12 cellular contexts compared by ENCODE assay signal in the genomic region with DNA sequence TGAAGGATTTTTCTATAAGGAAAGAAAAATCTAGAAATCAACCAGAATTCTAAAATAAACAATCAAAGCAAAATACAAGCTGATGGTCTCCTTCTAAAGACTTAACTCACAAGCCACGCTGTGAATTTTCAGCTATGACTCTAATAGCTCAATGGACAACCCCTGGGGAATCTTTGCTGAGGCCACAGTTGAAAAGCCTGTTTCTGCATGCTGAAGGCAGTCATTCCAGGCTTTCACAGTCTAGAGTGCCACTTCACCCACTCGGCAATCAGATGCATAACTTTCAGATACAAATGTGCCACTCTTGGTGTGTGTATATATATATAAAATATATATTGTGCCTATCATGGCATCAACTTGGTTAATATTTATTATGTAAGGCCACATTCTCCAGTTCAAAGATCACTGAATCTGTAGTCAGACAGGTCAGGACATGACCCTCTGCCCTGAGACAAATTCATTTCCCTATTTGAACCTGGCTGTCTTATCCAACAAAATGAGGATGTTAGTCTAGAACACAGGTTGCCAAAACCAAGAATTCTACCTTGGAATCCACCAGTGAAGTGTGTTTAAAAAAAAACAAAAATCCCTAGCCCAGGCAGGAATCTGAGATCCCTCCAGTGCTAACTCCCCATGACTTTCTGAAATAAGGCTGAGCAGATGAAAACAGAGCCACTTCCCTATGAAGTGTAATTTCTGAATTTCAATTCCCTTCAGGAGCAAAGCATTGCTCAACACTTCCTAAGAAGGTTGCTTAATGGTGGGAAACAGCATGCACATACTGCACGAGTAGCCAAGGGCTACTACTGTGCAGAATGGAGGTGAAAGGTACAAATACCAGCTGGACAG. TPM values are rescaled to one million over a fixed set of nuclear protein-coding genes. Genes with fewer than 3 reads are reported as not detected.
DNase-seq lines count a peak whose midpoint lies in the region; ATAC-seq, FAIRE-seq and TF ChIP-seq lines count a peak whose summit lies in the region.
"Had no signal": no experiment of that assay in that cellular context is flagged by ENCODE, and none has a peak within 500 bp of the region (broad histone marks: within the 10 kb centered on the region; RNA-seq: fewer than 3 reads in every experiment).

No MANE protein-coding gene starts in this region.

- no peaks in the 10 kb centered on the region for H3K27me3 Mint-ChIP-seq in naive thymus-derived CD8-positive, alpha-beta T cell

- no peak for TF ChIP-seq POLR2A in GM12878 (IDR thresholded peaks at IDR 0.05; ENCODE audit: low read depth, low read length)

- peaks cover 0 to 5% of the 10 kb centered on the region in 2 experiments; a peak in 1 of 4 replicates for H3K36me3 ChIP-seq in GM12878 (ENCODE audit: control insufficient read depth in 2 of 2, insufficient read depth in 2 of 2, low read length in 1 of 2)

- peak overlapping the region; percentile 62 for H3K27ac ChIP-seq in GM12878 (ENCODE audit: control insufficient read depth, insufficient read depth)

- no peaks in the 10 kb centered on the region for H3K9me3 ChIP-seq in GM12878 (replicated peaks; ENCODE audit: control insufficient read depth, insufficient read depth, low read length)

- TF ChIP-seq RAD21 in GM12878 (IDR thresholded peaks at IDR 0.05; ENCODE audit: insufficient read depth, low read depth, low read length), result no peak

- H3K4me3 Mint-ChIP-seq in naive thymus-derived CD8-positive, alpha-beta T cell, result no peak overlapping the region

- in situ Hi-C loops in GM12878 (cut with MboI), result no loop called here

- CTCF ChIA-PET in GM12878 (lab: Yijun Ruan, JAX), result interaction anchor here (0.8 to 7.3 kb wide), 12 partner anchors 9 to 309 kb away, joined by 3 to 92 read pairs (median 4); a partner anchor contains a TSS

- POLR2A ChIA-PET in GM12878 (lab: Charles Lee), result interaction anchor here (0.5 to 1.7 kb wide), 4 partner anchors 9 to 363 kb away, joined by 3 to 12 read pairs (median 6); a partner anchor contains a TSS
- POLR2A ChIA-PET in naive thymus-derived CD8-positive, alpha-beta T cell (lab: Charles Lee), result interaction anchor here (1.7 kb wide), 1 partner anchor 10 kb away, joined by 6 read pairs; a partner anchor contains a TSS

- no peak overlapping the region for H3K9ac ChIP-seq in GM12878 (ENCODE audit: control insufficient read depth, insufficient read depth, low read length)

- H3K27me3 ChIP-seq in GM12878 (replicated peaks in 1 of 2; ENCODE audit: control insufficient read depth in 2 of 2, insufficient read depth in 2 of 2, low read length in 1 of 2), result no peaks in the 10 kb centered on the region

- H3K4me2 ChIP-seq in GM12878 (ENCODE audit: control insufficient read depth, insufficient read depth), result peak overlapping the region; percentile 75

- H4K20me1 ChIP-seq in GM12878 (ENCODE audit: control insufficient read depth, insufficient read depth), result no peaks in the 10 kb centered on the region

- ATAC-seq in HG02678 (IDR thresholded peaks at IDR 0.05; ENCODE audit: unreplicated experiment) (peak; percentile 41), GM12878 (peak; percentile 71), left colon (peak; percentile 56)
- no peak for ATAC-seq in naive thymus-derived CD8-positive, alpha-beta T cell
- ATAC-seq: HCT116 had no signal

- no peak overlapping the region for H3K27ac Mint-ChIP-seq in naive thymus-derived CD8-positive, alpha-beta T cell

- peaks cover 43% of the 10 kb centered on the region for H3K4me1 ChIP-seq in GM12878 (ENCODE audit: control insufficient read depth, insufficient read depth, low read length)

- WGBS in GM12878 (ENCODE audit: insufficient coverage, insufficient replicate concordance, low lambda C conversion rate, missing lambda C conversion rate), result 24% methylated on average over 3 of the region's 3 CpGs

- SMC1A ChIA-PET in GM12878 (lab: Charles Lee; ENCODE audit: uncharacterized antibody, unreplicated experiment), result interaction anchor here (0.7 to 5.2 kb wide), 15 partner anchors 9 to 405 kb away, joined by 3 to 46 read pairs (median 3); a partner anchor contains a TSS

- no peaks in the 10 kb centered on the region for H3K79me2 ChIP-seq in GM12878 (ENCODE audit: control insufficient read depth, insufficient read depth, low read length)

- RAD21 ChIA-PET in GM12878 (lab: Charles Lee; ENCODE audit: unreplicated experiment), result interaction anchor here (0.8 to 3.4 kb wide), 11 partner anchors 9 to 251 kb away, joined by 3 to 17 read pairs (median 3); a partner anchor contains a TSS

- peak; percentile 36 for DNase-seq in AG09319 (ENCODE audit: extremely low read depth, low read depth)
- no peak for DNase-seq in GM12878 (ENCODE audit: low read depth, low spot score)
- no peak for DNase-seq in left colon
- no peak for DNase-seq in naive thymus-derived CD8-positive, alpha-beta T cell
- DNase-seq in NCI-H2029 (lab: John Stamatoyannopoulos, UW), result no peak
- DNase-seq in activated naive CD4-positive, alpha-beta T cell treated with anti-CD3 and anti-CD28 coated beads, Interleukin-2, amount 50 U/mL, for 16 hours, result no peak
- no peak for DNase-seq in SK-N-DZ (ENCODE audit: low spot score)
- DNase-seq: activated CD4-positive, CD25-positive, alpha-beta regulatory T cell; amniotic stem cell; posterior cingulate gyrus had no signal

- no peak for TF ChIP-seq EP300 in GM12878 (IDR thresholded peaks at IDR 0.05; ENCODE audit: borderline replicate concordance in 1 of 2, control insufficient read depth in 1 of 2, low read depth in 2 of 2, low read length in 2 of 2)

- H3K4me3 ChIP-seq in GM12878, result no peak overlapping the region

- peaks cover 0 to 70% (median 18%) of the 10 kb centered on the region in 3 donors for H3K36me3 Mint-ChIP-seq in naive thymus-derived CD8-positive, alpha-beta T cell

- no peak for FAIRE-seq in GM12878 (lab: Jason Lieb, UNC)

- intact Hi-C loops in GM12878 (cut with micrococcal nuclease; ENCODE audit: unreplicated experiment), result no loop called here
- intact Hi-C loops in left colon (cut with DNase I, micrococcal nuclease), result no loop called here

- peak overlapping the region; percentile 45; the same call in 1 of the 2 replicates for H2AFZ ChIP-seq in GM12878 (ENCODE audit: control insufficient read depth, low read depth, low read length)

- TF ChIP-seq CTCF in AG09319 (IDR thresholded peaks at IDR 0.05; ENCODE audit: low read depth, low read length) (no peak), GM12878 (IDR thresholded peaks at IDR 0.05 in 2 of 3, conservative IDR thresholded peaks at IDR 0.05 in 1 of 3; ENCODE audit: control insufficient read depth in 2 of 3, extremely low read depth in 1 of 3, insufficient read depth in 1 of 3, low read depth in 3 of 3, low read length in 3 of 3) (no peak)

- no TSS peak for BruUV-seq in GM12878 (replicated peaks; lab: Mats Ljungman, UMichigan)

- peaks cover 11 to 27% (median 12%) of the 10 kb centered on the region in 4 donors for H3K4me1 Mint-ChIP-seq in naive thymus-derived CD8-positive, alpha-beta T cell

- no peaks in the 10 kb centered on the region for H3K9me3 Mint-ChIP-seq in naive thymus-derived CD8-positive, alpha-beta T cell

TF ChIP-seq in GM12878, 131 proteins besides CTCF, POLR2A, EP300 and RAD21 (continues in another document):
- no peak for TF ChIP-seq JUND (IDR thresholded peaks at IDR 0.05; ENCODE audit: low read depth, low read length)

RNA-seq across cellular contexts. Expression of a gene that starts 9.9 kb away (rescaled TPM):
- 17.4 and 21.2 TPM in 2 replicates for total RNA-seq in GM12878 (2013; cell fraction: nucleolus; rRNA removed)
- total RNA-seq in GM12878 (2014; rRNA removed) (33.0 and 44.9 TPM in 2 replicates), GM12878 (2014; rRNA removed; fragmentation: Illumina TruSeq; extraction: Trizol) (34.0 and 36.1 TPM in 2 replicates), GM12878 (2021) (32.3 and 33.8 TPM in 2 replicates), left colon (10 to 100 TPM; 19.0 to 39.8 TPM)
- 23.6 TPM for polyA plus RNA-seq in GM12878 (2011; ENCODE audit: low read depth)
- polyA plus RNA-seq in GM12878 (2011; rRNA removed) (43.0 and 59.4 TPM in 2 replicates), GM12878 (2014; fragmentation: Illumina TruSeq; extraction: Trizol) (46.5 and 64.2 TPM in 2 replicates), GM12878 (2014; fragmentation: Nextera tagmentation; extraction: Ambion mirVana) (10 to 100 TPM; 36.0 to 45.2 TPM), GM12878 (2014; rRNA removed) (25.7 and 31.1 TPM in 2 replicates), GM12878 (2016; fragmentation: Nextera tagmentation; extraction: Ambion mirVana) (10 to 100 TPM; 44.1 to 50.3 TPM)
- 16.0 and 19.6 TPM in 2 replicates for polyA plus RNA-seq in GM12878 (2011; cell fraction: cytosol; rRNA removed)
- polyA plus RNA-seq in GM12878 (2011; cell fraction: nucleus; rRNA removed), result 9.3 and 14.8 TPM in 2 replicates
- polyA plus RNA-seq in GM12878 (2012), result 21.3 and 29.5 TPM in 2 replicates
- 28.2 and 37.3 TPM in 2 replicates for polyA minus RNA-seq in GM12878 (2011; rRNA and poly(A)+ RNA removed)
- 7.7 and 9.6 TPM in 2 replicates for polyA minus RNA-seq in GM12878 (2011; cell fraction: cytosol; rRNA and poly(A)+ RNA removed)
- 3.4 and 5.4 TPM in 2 replicates for polyA minus RNA-seq in GM12878 (2011; cell fraction: nucleus; rRNA and poly(A)+ RNA removed)
- total RNA-seq in naive thymus-derived CD8-positive, alpha-beta T cell, result 10 to 100 TPM; 31.2 to 38.4 TPM
- polyA plus RNA-seq in naive thymus-derived CD8-positive, alpha-beta T cell, result 100 to 1,000 TPM in 1 of 3 donors, 10 to 100 TPM in 2; 86.7 to 102 (median 88.6) TPM
- 31.8 and 42.3 TPM in 2 replicates for polyA plus RNA-seq in SK-N-DZ (2014; cell fraction: cytosol; rRNA removed)
- 18.0 and 21.5 TPM in 2 replicates for polyA plus RNA-seq in SK-N-DZ (2014; cell fraction: nucleus; rRNA removed)

RNA-seq across cellular contexts. Expression of a gene that starts 34.6 kb away (rescaled TPM):
- not detected in 2 replicates for total RNA-seq in GM12878 (2013; cell fraction: nucleolus; rRNA removed)
- not detected in 2 replicates for total RNA-seq in GM12878 (2014; rRNA removed)
- not detected in 2 replicates for total RNA-seq in GM12878 (2014; rRNA removed; fragmentation: Illumina TruSeq; extraction: Trizol)
- total RNA-seq in GM12878 (2021), result not detected in 2 replicates
- not detected for polyA plus RNA-seq in GM12878 (2011; ENCODE audit: low read depth)
- polyA plus RNA-seq in GM12878 (2011; rRNA removed), result not detected in 2 replicates
- not detected in 2 replicates for polyA plus RNA-seq in GM12878 (2011; cell fraction: cytosol; rRNA removed)
- not detected in 2 replicates for polyA plus RNA-seq in GM12878 (2011; cell fraction: nucleus; rRNA removed)
- polyA plus RNA-seq in GM12878 (2012), result not detected in 2 replicates
- not detected in 2 replicates for polyA plus RNA-seq in GM12878 (2014; fragmentation: Illumina TruSeq; extraction: Trizol)
- polyA plus RNA-seq in GM12878 (2014; fragmentation: Nextera tagmentation; extraction: Ambion mirVana), result not detected
- not detected in 2 replicates for polyA plus RNA-seq in GM12878 (2014; rRNA removed)
- polyA plus RNA-seq in GM12878 (2016; fragmentation: Nextera tagmentation; extraction: Ambion mirVana), result not detected
- polyA minus RNA-seq in GM12878 (2011; rRNA and poly(A)+ RNA removed), result not detected in 2 replicates
- polyA minus RNA-seq in GM12878 (2011; cell fraction: cytosol; rRNA and poly(A)+ RNA removed), result not detected in 2 replicates
- not detected in 2 replicates for polyA minus RNA-seq in GM12878 (2011; cell fraction: nucleus; rRNA and poly(A)+ RNA removed)
- total RNA-seq in left colon, result 1 to 10 TPM in 1 of 2 donors, under 1 TPM in 1; 0.46 to 1.3 TPM
- not detected for total RNA-seq in naive thymus-derived CD8-positive, alpha-beta T cell
- under 1 TPM in 2 of 3 donors, not detected in 1; 0.28 to 0.82 TPM for polyA plus RNA-seq in naive thymus-derived CD8-positive, alpha-beta T cell
- not detected in 2 replicates for polyA plus RNA-seq in SK-N-DZ (2014; cell fraction: cytosol; rRNA removed)
- polyA plus RNA-seq in SK-N-DZ (2014; cell fraction: nucleus; rRNA removed), result not detected in 2 replicates

Comparison
In these comparisons a context has a peak if more than half of its experiments do, and no peak if none do; other contexts are left out.
1. ATAC-seq: peak in HG02678 (single experiment), GM12878 (single experiment) and left colon (single experiment); none in naive thymus-derived CD8-positive, alpha-beta T cell (0 of 2).